15 cellular contexts compared by ENCODE assay signal in genomic region chr3:71251156-71251775, GRCh38.
A peak's percentile ranks its signal among the peaks of the same experiment; 100 is the strongest.
DNase-seq lines count a peak whose midpoint lies in the region; TF ChIP-seq lines count a peak whose summit lies in the region.
"Had no signal": no experiment of that assay in that cellular context is flagged by ENCODE, and none has a peak within 500 bp of the region (broad histone marks: within the 10 kb centered on the region; RNA-seq: fewer than 3 reads in every experiment).

No MANE protein-coding gene starts in this region.

- H3K27ac Mint-ChIP-seq in activated naive CD8-positive, alpha-beta T cell treated with anti-CD3 and anti-CD28 coated beads for 36 hours, result peak overlapping the region; percentile 36

- no peaks in the 10 kb centered on the region for H3K27me3 Mint-ChIP-seq in activated naive CD8-positive, alpha-beta T cell treated with anti-CD3 and anti-CD28 coated beads for 36 hours
- H3K27me3 Mint-ChIP-seq: T-cell had no signal

- TF ChIP-seq CTCF in AG09309 (IDR thresholded peaks at IDR 0.05; ENCODE audit: control insufficient read depth, insufficient read depth, low read depth, low read length, missing control alignments) (no peak), GM10266 (IDR thresholded peaks at IDR 0.05; ENCODE audit: control insufficient read depth, insufficient read depth, low read depth, missing control alignments) (no peak)

- peaks cover 78% of the 10 kb centered on the region for H3K4me1 Mint-ChIP-seq in activated naive CD8-positive, alpha-beta T cell treated with anti-CD3 and anti-CD28 coated beads for 36 hours

- peaks cover 73% of the 10 kb centered on the region for H3K36me3 Mint-ChIP-seq in activated naive CD8-positive, alpha-beta T cell treated with anti-CD3 and anti-CD28 coated beads for 36 hours

- peaks cover 10% of the 10 kb centered on the region for H3K9me3 Mint-ChIP-seq in activated naive CD8-positive, alpha-beta T cell treated with anti-CD3 and anti-CD28 coated beads for 36 hours
- H3K9me3 Mint-ChIP-seq: activated naive CD4-positive, alpha-beta T cell treated with anti-CD3 and anti-CD28 coated beads, Interleukin-2, amount 50 U/mL, for 72 hours; T-cell had no signal

- H3K4me3 ChIP-seq in AG09309 (ENCODE audit: control insufficient read depth, low read depth, low read length), result no peak overlapping the region
- H3K4me3 ChIP-seq: lower lobe of right lung, ovary had no signal

- H3K4me3 Mint-ChIP-seq in activated naive CD8-positive, alpha-beta T cell treated with anti-CD3 and anti-CD28 coated beads for 36 hours, result no peak overlapping the region
- H3K4me3 Mint-ChIP-seq: T-cell had no signal

- DNase-seq in AG09309 (ENCODE audit: low read depth) (peak; percentile 65), HS-27A (ENCODE audit: low read depth) (peak; percentile 81), hepatic stellate cell (ENCODE audit: low spot score) (peak; percentile 66), H4 (ENCODE audit: low spot score) (no peak), GM10266 (ENCODE audit: extremely low spot score) (no peak), NOMO-1 (lab: John Stamatoyannopoulos, UW; ENCODE audit: unreplicated experiment in 2 of 2) (no peak)
- DNase-seq in activated naive CD8-positive, alpha-beta T cell treated with anti-CD3 and anti-CD28 coated beads for 36 hours, result no peak
- DNase-seq in activated effector memory CD4-positive, alpha-beta T cell treated with anti-CD3 and anti-CD28 coated beads, Interleukin-2, amount 50 U/mL, for 16 hours, result no peak
- DNase-seq: activated CD4-positive, alpha-beta T cell treated with anti-CD3 and anti-CD28 coated beads, Interleukin-2, amount 50 U/mL, for 48 hours; hippocampal formation; lower lobe of right lung; NCI-H2081 treated with DMSO at 0.1 percent for 48 hours; ovary; T-cell had no signal

Comparison
In these comparisons a context has a peak if more than half of its experiments do, and no peak if none do; other contexts are left out.
1. DNase-seq: peak in AG09309 (single experiment), HS-27A (single experiment) and hepatic stellate cell (single experiment); none in activated naive CD8-positive, alpha-beta T cell treated with anti-CD3 and anti-CD28 coated beads for 36 hours (single experiment), H4 (single experiment), GM10266 (single experiment), activated effector memory CD4-positive, alpha-beta T cell treated with anti-CD3 and anti-CD28 coated beads, Interleukin-2, amount 50 U/mL, for 16 hours (single experiment) and NOMO-1 (0 of 2).